In genomic region chr2:26721267-26722032, GRCh38 we compare ENCODE assay signal across 10 cellular contexts.
DNase-seq lines count a peak whose midpoint lies in the region; ATAC-seq lines count a peak whose summit lies in the region.
"Had no signal": no experiment of that assay in that cellular context is flagged by ENCODE, and none has a peak within 500 bp of the region (broad histone marks: within the 10 kb centered on the region; RNA-seq: fewer than 3 reads in every experiment).

No MANE protein-coding gene starts in this region.

- H3K36me3 ChIP-seq in rectal smooth muscle tissue (ENCODE audit: control insufficient read depth, insufficient read depth, low read length): no peaks in the 10 kb centered on the region

- peak overlapping the region; percentile 85 for H3K27ac ChIP-seq in rectal smooth muscle tissue (ENCODE audit: low read depth, low read length)
- H3K27ac ChIP-seq: psoas muscle, SK-N-MC had no signal

- DNase-seq in DMS79 treated with DMSO at 0.1 percent for 48 hours (lab: John Stamatoyannopoulos, UW) (peak; percentile 89), NCI-H510A (lab: John Stamatoyannopoulos, UW) (peak; percentile 33), glomerular visceral epithelial cell (ENCODE audit: extremely low spot score) (peak; percentile 47), MV-4-11 (lab: John Stamatoyannopoulos, UW) (no peak)
- DNase-seq: psoas muscle had no signal

- H3K27me3 ChIP-seq in rectal smooth muscle tissue (ENCODE audit: control insufficient read depth, insufficient read depth, low read length): no peaks in the 10 kb centered on the region

- no peak for ATAC-seq in GM18517 (IDR thresholded peaks at IDR 0.05; ENCODE audit: unreplicated experiment)
- ATAC-seq in HG02970 (IDR thresholded peaks at IDR 0.05; ENCODE audit: low FRiP score, unreplicated experiment): no peak
- ATAC-seq in HG02885 (IDR thresholded peaks at IDR 0.05; ENCODE audit: poor library complexity, unreplicated experiment): no peak

- H3K9ac ChIP-seq in rectal smooth muscle tissue (ENCODE audit: low read length): no peak overlapping the region

- peaks cover 40% of the 10 kb centered on the region for H3K4me1 ChIP-seq in rectal smooth muscle tissue (ENCODE audit: control insufficient read depth, insufficient read depth, low read length)

- no peak overlapping the region for H3K4me3 ChIP-seq in rectal smooth muscle tissue (ENCODE audit: low read length)
- H3K4me3 ChIP-seq: psoas muscle, SK-N-MC had no signal
